In the genomic region with DNA sequence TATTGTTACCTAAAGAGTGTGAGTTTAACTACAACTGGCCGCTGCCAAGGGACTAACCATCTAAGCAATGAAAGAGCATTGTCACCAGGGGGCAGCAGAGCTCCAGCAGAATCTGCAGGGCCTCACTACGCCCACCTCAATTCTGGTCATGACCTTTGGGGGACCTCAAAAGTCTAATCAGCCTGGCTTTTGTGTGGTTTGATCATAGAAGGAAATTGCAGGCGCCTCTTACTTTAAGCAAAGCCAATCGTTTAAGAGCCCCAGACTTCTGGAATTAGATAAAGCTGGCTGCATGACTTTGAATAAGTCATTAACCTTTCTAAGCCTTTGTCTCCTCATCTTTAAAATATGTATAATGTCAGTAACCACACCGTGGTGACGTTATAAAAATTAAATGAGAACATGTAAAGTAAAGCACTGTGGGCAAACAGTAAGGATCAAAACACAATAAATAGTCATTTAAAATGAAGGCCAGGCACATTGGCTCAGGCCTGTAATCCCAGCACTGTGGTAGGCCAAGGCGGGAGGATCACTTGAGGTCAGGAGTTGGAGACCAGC, we compare ENCODE assay signal across 8 cellular contexts. TPM values are rescaled to one million over a fixed set of nuclear protein-coding genes. Genes with fewer than 3 reads are reported as not detected.
DNase-seq lines count a peak whose midpoint lies in the region; ATAC-seq lines count a peak whose summit lies in the region.

No MANE protein-coding gene starts in this region.

- DNase-seq in COR-L47 (lab: John Stamatoyannopoulos, UW) (peak; percentile 4), NCI-H82 treated with DMSO at 0.1 percent for 48 hours (lab: John Stamatoyannopoulos, UW; ENCODE audit: unreplicated experiment) (peak; percentile 4), amniotic epithelial cell (ENCODE audit: low read depth) (peak; percentile 99), left lobe of liver (ENCODE audit: low spot score) (no peak), stromal cell of bone marrow (ENCODE audit: low read depth) (peak; percentile 15), glomerular visceral epithelial cell (ENCODE audit: extremely low spot score) (no peak)

- ATAC-seq in GM19351 (IDR thresholded peaks at IDR 0.05; ENCODE audit: unreplicated experiment) (peak; percentile 78), left lobe of liver (peak; percentile 85), HG03342 (IDR thresholded peaks at IDR 0.05; ENCODE audit: unreplicated experiment) (no peak)

RNA-seq across cellular contexts. Expression of a gene that starts 58.6 kb away (rescaled TPM):
- 37.2 TPM for total RNA-seq in left lobe of liver

Comparison
In these comparisons a context has a peak if more than half of its experiments do, and no peak if none do; other contexts are left out.
1. DNase-seq: peak in COR-L47 (single experiment), NCI-H82 treated with DMSO at 0.1 percent for 48 hours (single experiment), amniotic epithelial cell (single experiment) and stromal cell of bone marrow (single experiment); none in left lobe of liver (single experiment) and glomerular visceral epithelial cell (single experiment).